17 cellular contexts compared by ENCODE assay signal in the genomic region with DNA sequence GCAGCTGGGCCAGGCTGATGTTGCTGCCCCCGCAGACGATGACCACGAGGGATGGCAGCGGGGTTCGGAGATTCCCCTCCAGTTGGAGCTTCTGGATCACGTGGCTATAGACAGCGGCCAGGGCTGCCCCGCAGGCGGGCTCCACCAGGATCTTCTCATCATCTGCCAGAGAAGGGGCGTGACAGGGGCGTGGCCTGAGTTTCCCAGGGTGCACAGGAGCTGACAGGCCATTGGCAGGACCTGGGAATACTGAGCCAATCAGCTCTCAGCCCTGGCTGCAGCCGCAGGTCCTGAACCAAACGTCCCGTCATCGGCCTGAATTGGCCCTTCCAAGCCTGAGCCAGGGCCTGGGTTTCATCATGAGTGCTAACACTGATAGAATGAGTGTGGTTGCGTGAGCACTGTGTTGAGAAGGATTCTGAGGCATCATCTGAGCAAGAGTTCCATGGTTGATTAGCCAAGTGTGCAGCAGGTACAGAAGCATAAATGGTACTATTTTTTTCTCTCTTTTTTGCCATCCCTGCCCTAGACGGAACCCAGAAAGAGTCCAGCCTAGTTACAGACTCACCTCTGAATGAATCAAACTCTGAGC. TPM values are rescaled to one million over a fixed set of nuclear protein-coding genes. Genes with fewer than 3 reads are reported as not detected.
A peak's percentile ranks its signal among the peaks of the same experiment; 100 is the strongest.
DNase-seq lines count a peak whose midpoint lies in the region; ATAC-seq and TF ChIP-seq lines count a peak whose summit lies in the region.
"Had no signal": no experiment of that assay in that cellular context is flagged by ENCODE, and none has a peak within 500 bp of the region (broad histone marks: within the 10 kb centered on the region; RNA-seq: fewer than 3 reads in every experiment).

No MANE protein-coding gene starts in this region.

- intact Hi-C loops in Calu3 (cut with micrococcal nuclease; ENCODE audit: unreplicated experiment): no loop called here

- CTCF ChIA-PET in Calu3 (lab: Charles Lee): no interaction called here

- no peak overlapping the region for H3K4me3 Mint-ChIP-seq in nephron progenitor cell
- no peak overlapping the region for H3K4me3 Mint-ChIP-seq in Calu3 (ENCODE audit: low read depth, unreplicated experiment)
- H3K4me3 Mint-ChIP-seq: activated naive CD8-positive, alpha-beta T cell treated with anti-CD3 and anti-CD28 coated beads, Interleukin-2, amount 50 U/mL, for 24 hours had no signal

- H3K27me3 Mint-ChIP-seq in nephron progenitor cell (ENCODE audit: low read depth, poor library complexity) (peaks cover 8% of the 10 kb centered on the region), Calu3 (ENCODE audit: unreplicated experiment) (peaks cover 16% of the 10 kb centered on the region)

- no peak for TF ChIP-seq POLR2A in NB4 (IDR thresholded peaks at IDR 0.05; ENCODE audit: extremely low read depth, insufficient read length)

- ATAC-seq in GM18498 (IDR thresholded peaks at IDR 0.05; ENCODE audit: unreplicated experiment) (peak; percentile 54), HG02678 (IDR thresholded peaks at IDR 0.05; ENCODE audit: unreplicated experiment) (no peak)
- ATAC-seq: activated naive CD8-positive, alpha-beta T cell treated with anti-CD3 and anti-CD28 coated beads, Interleukin-2, amount 50 U/mL, for 24 hours had no signal

- DNase-seq in NB4 (ENCODE audit: low read depth) (peak; percentile 47), epithelial cell of esophagus (ENCODE audit: low read depth) (peak; percentile 14), nephron progenitor cell (peak; percentile 36), NCI-H1436 (lab: John Stamatoyannopoulos, UW) (no peak), Calu3 (no peak), NCI-H1436 treated with DMSO at 0.1 percent for 48 hours (lab: John Stamatoyannopoulos, UW) (no peak)
- DNase-seq: activated naive CD8-positive, alpha-beta T cell treated with anti-CD3 and anti-CD28 coated beads, Interleukin-2, amount 50 U/mL, for 24 hours; dorsolateral prefrontal cortex; MV-4-11; NCI-H748 treated with DMSO at 0.1 percent for 48 hours; T-helper 2 cell; uterus had no signal

- BruUV-seq in Calu3 (replicated peaks; lab: Mats Ljungman, UMichigan): no TSS peak

- H3K4me3 ChIP-seq in NB4 (ENCODE audit: low read depth, low read length) (no peak overlapping the region), epithelial cell of esophagus (ENCODE audit: low read length) (no peak overlapping the region)
- H3K4me3 ChIP-seq: dorsolateral prefrontal cortex, uterus had no signal

- H3K27ac Mint-ChIP-seq in nephron progenitor cell (no peak overlapping the region), Calu3 (ENCODE audit: unreplicated experiment) (no peak overlapping the region)
- H3K27ac Mint-ChIP-seq: activated naive CD8-positive, alpha-beta T cell treated with anti-CD3 and anti-CD28 coated beads, Interleukin-2, amount 50 U/mL, for 24 hours had no signal

- no peaks in the 10 kb centered on the region for H3K9me3 Mint-ChIP-seq in nephron progenitor cell
- no peaks in the 10 kb centered on the region for H3K9me3 Mint-ChIP-seq in Calu3 (ENCODE audit: low read depth, unreplicated experiment)
- H3K9me3 Mint-ChIP-seq: activated naive CD8-positive, alpha-beta T cell treated with anti-CD3 and anti-CD28 coated beads, Interleukin-2, amount 50 U/mL, for 24 hours had no signal

- peaks cover 6% of the 10 kb centered on the region for H3K36me3 Mint-ChIP-seq in nephron progenitor cell (ENCODE audit: low read depth)
- peaks cover 6% of the 10 kb centered on the region for H3K36me3 Mint-ChIP-seq in Calu3 (ENCODE audit: insufficient read depth, unreplicated experiment)

- TF ChIP-seq CTCF in NB4 (IDR thresholded peaks at IDR 0.05; ENCODE audit: low read depth, low read length): no peak
- no peak for TF ChIP-seq CTCF in epithelial cell of esophagus (IDR thresholded peaks at IDR 0.05; ENCODE audit: insufficient read depth, low read depth, low read length, missing control alignments)
- TF ChIP-seq CTCF in nephron progenitor cell (IDR thresholded peaks at IDR 0.05): no peak
- TF ChIP-seq CTCF in Calu3 (IDR thresholded peaks at IDR 0.05; ENCODE audit: unreplicated experiment): no peak

- H3K4me1 Mint-ChIP-seq in nephron progenitor cell (peaks cover 4% of the 10 kb centered on the region), Calu3 (ENCODE audit: low read depth, unreplicated experiment) (no peaks in the 10 kb centered on the region)
- H3K4me1 Mint-ChIP-seq: activated naive CD8-positive, alpha-beta T cell treated with anti-CD3 and anti-CD28 coated beads, Interleukin-2, amount 50 U/mL, for 24 hours had no signal

RNA-seq across cellular contexts. Expression of a gene that starts 10.6 kb away (rescaled TPM):
- total RNA-seq in Calu3 (2022): 0.26 TPM in 1 of 2 replicates, not detected in the other
- total RNA-seq: activated CD8-positive, alpha-beta memory T cell treated with anti-CD3 and anti-CD28 coated beads for 36 hours; myocyte; skeletal muscle tissue; uterus had no signal

RNA-seq across cellular contexts. Expression of a gene that starts 29.1 kb away (rescaled TPM):
- 19.9 and 25.5 TPM in 2 replicates for total RNA-seq in Calu3 (2022)
- total RNA-seq: activated CD8-positive, alpha-beta memory T cell treated with anti-CD3 and anti-CD28 coated beads for 36 hours had no signal

RNA-seq across cellular contexts. Expression of a gene that starts 34.7 kb away (rescaled TPM):
- total RNA-seq in Calu3 (2022): 31.5 and 36.4 TPM in 2 replicates

RNA-seq across cellular contexts. Expression of a gene that starts 58.2 kb away (rescaled TPM):
- total RNA-seq in Calu3 (2022): 22.8 and 23.8 TPM in 2 replicates

Comparison
In these comparisons a context has a peak if more than half of its experiments do, and no peak if none do; other contexts are left out.
1. DNase-seq: peak in NB4 (single experiment), epithelial cell of esophagus (single experiment) and nephron progenitor cell (single experiment); none in NCI-H1436 (single experiment), Calu3 (single experiment) and NCI-H1436 treated with DMSO at 0.1 percent for 48 hours (single experiment).